ENCODE assay signal across 13 cellular contexts in genomic region chr5:142290574-142291299, GRCh38. TPM values are rescaled to one million over a fixed set of nuclear protein-coding genes. Genes with fewer than 3 reads are reported as not detected.
DNase-seq lines count a peak whose midpoint lies in the region; ATAC-seq and TF ChIP-seq lines count a peak whose summit lies in the region.
"Had no signal": no experiment of that assay in that cellular context is flagged by ENCODE, and none has a peak within 500 bp of the region (broad histone marks: within the 10 kb centered on the region; RNA-seq: fewer than 3 reads in every experiment).

No MANE protein-coding gene starts in this region.

- no peak for TF ChIP-seq POLR2A in testis (IDR thresholded peaks at IDR 0.05)

- no peaks in the 10 kb centered on the region for H3K79me1 ChIP-seq in neuronal stem cell (ENCODE audit: low read depth, low read length)

- H3K9ac ChIP-seq in GM23248 = no peak overlapping the region
- no peak overlapping the region for H3K9ac ChIP-seq in neuronal stem cell (ENCODE audit: low read depth, low read length, poor library complexity)

- no peak for TF ChIP-seq CTCF in cardiac fibroblast (IDR thresholded peaks at IDR 0.05; ENCODE audit: low read depth, low read length)
- no peak for TF ChIP-seq CTCF in testis (IDR thresholded peaks at IDR 0.05)

- H3K9me3 ChIP-seq in GM23248 (ENCODE audit: low read depth) (no peaks in the 10 kb centered on the region), neuronal stem cell (replicated peaks in 1 of 2; ENCODE audit: control insufficient read depth in 2 of 2, insufficient read depth in 1 of 2, low read depth in 1 of 2, low read length in 2 of 2) (peaks cover 0 to 5% of the 10 kb centered on the region in 2 donors), testis (no peaks in the 10 kb centered on the region)

- H2BK15ac ChIP-seq in neuronal stem cell (ENCODE audit: low read length) = no peak overlapping the region

- H3K4me2 ChIP-seq in GM23248 (ENCODE audit: unreplicated experiment) = no peak overlapping the region
- no peak overlapping the region for H3K4me2 ChIP-seq in neuronal stem cell (ENCODE audit: insufficient read depth, low read length, poor library complexity, severe bottlenecking)

- H3F3A ChIP-seq in GM23248 (ENCODE audit: insufficient read depth) = no peaks in the 10 kb centered on the region

- peaks cover 5 to 12% of the 10 kb centered on the region in 2 donors for H3K4me1 Mint-ChIP-seq in effector memory CD8-positive, alpha-beta T cell (ENCODE audit: low read depth in 2 of 2)
- H3K4me1 Mint-ChIP-seq in activated T-cell treated with anti-CD3 and anti-CD28 coated beads, Interleukin-2, amount 50 U/mL, for 24 hours (ENCODE audit: low read depth) = peaks cover 7% of the 10 kb centered on the region

- H2AFZ ChIP-seq in GM23248 (no peak overlapping the region), neuronal stem cell (ENCODE audit: low read length) (peak overlapping the region; percentile 19)

- H3K9me2 ChIP-seq in GM23248 (ENCODE audit: insufficient read depth) = no peaks in the 10 kb centered on the region

- no peak overlapping the region for H2BK120ac ChIP-seq in neuronal stem cell (ENCODE audit: low read depth, low read length)

- DNase-seq in GM23248 = peak; percentile 69
- peak; percentile 43 for DNase-seq in NCI-H226
- peak; percentile 42 to 64 for DNase-seq in cardiac fibroblast (ENCODE audit: low read depth in 2 of 2)
- DNase-seq in neuronal stem cell (ENCODE audit: low spot score) = no peak
- no peak for DNase-seq in effector memory CD8-positive, alpha-beta T cell
- DNase-seq in testis = no peak
- no peak for DNase-seq in activated T-cell treated with anti-CD3 and anti-CD28 coated beads, Interleukin-2, amount 50 U/mL, for 24 hours
- DNase-seq: activated CD4-positive, alpha-beta T cell treated with anti-CD3 and anti-CD28 coated beads for 36 hours; activated naive CD4-positive, alpha-beta T cell treated with Interleukin-2 at 50 U/mL for 16 hours; dorsolateral prefrontal cortex; NCI-H1048; stimulated activated naive CD8-positive, alpha-beta T cell treated with anti-CD3 and anti-CD28 coated beads, Interleukin-15, Interleukin-2, amounts not matched to agents 100 U/mL and 50 U/mL, for 24 hours had no signal

- H2AK5ac ChIP-seq in neuronal stem cell (ENCODE audit: low read depth, low read length) = no peak overlapping the region

- no peaks in the 10 kb centered on the region for H3K9me3 Mint-ChIP-seq in effector memory CD8-positive, alpha-beta T cell
- no peaks in the 10 kb centered on the region for H3K9me3 Mint-ChIP-seq in activated T-cell treated with anti-CD3 and anti-CD28 coated beads, Interleukin-2, amount 50 U/mL, for 24 hours

- intact Hi-C loops in testis (cut with DNase I; ENCODE audit: low total_unique reads) = no loop called here

- H3K23ac ChIP-seq in neuronal stem cell (ENCODE audit: low read depth, low read length, poor library complexity) = no peak overlapping the region

- H2BK12ac ChIP-seq in neuronal stem cell (ENCODE audit: low read length) = no peak overlapping the region

- no peak overlapping the region for H4K91ac ChIP-seq in neuronal stem cell (ENCODE audit: low read depth, low read length, poor library complexity)

- no peaks in the 10 kb centered on the region for H3K36me3 Mint-ChIP-seq in effector memory CD8-positive, alpha-beta T cell (ENCODE audit: insufficient read depth)
- H3K36me3 Mint-ChIP-seq in activated T-cell treated with anti-CD3 and anti-CD28 coated beads, Interleukin-2, amount 50 U/mL, for 24 hours (ENCODE audit: low read depth) = no peaks in the 10 kb centered on the region

- no peak overlapping the region for H2BK5ac ChIP-seq in neuronal stem cell (ENCODE audit: low read length)

- H3K27ac ChIP-seq in GM23248 = no peak overlapping the region
- H3K27ac ChIP-seq in neuronal stem cell (replicated peaks; ENCODE audit: low read length) = no peak overlapping the region
- H3K27ac ChIP-seq in testis = no peak overlapping the region
- H3K27ac ChIP-seq: dorsolateral prefrontal cortex had no signal

- peaks cover 9% of the 10 kb centered on the region; the same call in 1 of the 2 replicates for H3K79me2 ChIP-seq in GM23248 (ENCODE audit: insufficient read depth)

- H3K18ac ChIP-seq in neuronal stem cell (ENCODE audit: low read length) = no peak overlapping the region

- H3K27me3 Mint-ChIP-seq in effector memory CD8-positive, alpha-beta T cell = peaks cover 15 to 18% of the 10 kb centered on the region in 2 donors
- H3K27me3 Mint-ChIP-seq in activated T-cell treated with anti-CD3 and anti-CD28 coated beads, Interleukin-2, amount 50 U/mL, for 24 hours = no peaks in the 10 kb centered on the region
- H3K27me3 Mint-ChIP-seq: activated CD4-positive, alpha-beta T cell treated with anti-CD3 and anti-CD28 coated beads for 36 hours had no signal

- in situ Hi-C loops in GM23248 (cut with MboI) = no loop called here

- H3K4ac ChIP-seq in neuronal stem cell (ENCODE audit: low read length) = no peak overlapping the region

- 49 to 55% methylated on average over 5 to 6 of the region's 6 CpGs for WGBS in GM23248 (ENCODE audit: low coverage in 1 of 2, low lambda C conversion rate in 2 of 2, missing lambda C conversion rate in 2 of 2), 2 experiments
- WGBS in neuronal stem cell (ENCODE audit: extremely low coverage in 2 of 2, insufficient read length in 2 of 2, insufficient replicate concordance in 1 of 2), 2 donors = no CpG with 5 or more reads among the region's 6 CpGs
- 51 to 63% methylated on average over 5 to 6 of the region's 6 CpGs for whole genome bisulfite sequencing in testis, 2 donors

- H4K8ac ChIP-seq in neuronal stem cell (ENCODE audit: low read depth, low read length) = no peak overlapping the region

- H3K4me3 ChIP-seq in GM23248 (no peak overlapping the region), cardiac fibroblast (replicated peaks in 1 of 2; ENCODE audit: low read depth in 2 of 2, low read length in 2 of 2) (no peak overlapping the region), neuronal stem cell (ENCODE audit: low read length in 2 of 2) (no peak overlapping the region), testis (no peak overlapping the region)
- H3K4me3 ChIP-seq: dorsolateral prefrontal cortex had no signal

- no peak for ATAC-seq in GM18873 (IDR thresholded peaks at IDR 0.05; ENCODE audit: low FRiP score, unreplicated experiment)
- no peak for ATAC-seq in effector memory CD8-positive, alpha-beta T cell (replicated peaks)
- ATAC-seq: activated CD4-positive, alpha-beta T cell treated with anti-CD3 and anti-CD28 coated beads for 36 hours; stimulated activated naive CD8-positive, alpha-beta T cell treated with anti-CD3 and anti-CD28 coated beads, Interleukin-15, Interleukin-2, amounts not matched to agents 100 U/mL and 50 U/mL, for 24 hours had no signal

- H3K4me1 ChIP-seq in GM23248 (ENCODE audit: insufficient read depth) (peaks cover 12% of the 10 kb centered on the region), neuronal stem cell (ENCODE audit: control insufficient read depth in 2 of 2, insufficient read depth in 1 of 2, low read depth in 1 of 2, low read length in 2 of 2) (peaks cover 19 to 22% of the 10 kb centered on the region in 2 donors), testis (no peaks in the 10 kb centered on the region)

- no peak overlapping the region for H3K4me3 Mint-ChIP-seq in effector memory CD8-positive, alpha-beta T cell
- no peak overlapping the region for H3K4me3 Mint-ChIP-seq in activated T-cell treated with anti-CD3 and anti-CD28 coated beads, Interleukin-2, amount 50 U/mL, for 24 hours
- H3K4me3 Mint-ChIP-seq: activated CD4-positive, alpha-beta T cell treated with anti-CD3 and anti-CD28 coated beads for 36 hours had no signal

- H3K14ac ChIP-seq in neuronal stem cell (ENCODE audit: low read length) = no peak overlapping the region

- no peaks in the 10 kb centered on the region for H4K20me1 ChIP-seq in GM23248 (ENCODE audit: insufficient read depth)

- H3K27me3 ChIP-seq in GM23248 (replicated peaks; ENCODE audit: insufficient read depth) (no peaks in the 10 kb centered on the region), neuronal stem cell (ENCODE audit: control insufficient read depth in 3 of 3, insufficient read depth in 3 of 3, low read depth in 1 of 3, low read length in 3 of 3) (no peaks in the 10 kb centered on the region), testis (no peaks in the 10 kb centered on the region)
- H3K27me3 ChIP-seq: dorsolateral prefrontal cortex had no signal

- no peak overlapping the region for H3K27ac Mint-ChIP-seq in effector memory CD8-positive, alpha-beta T cell
- no peak overlapping the region for H3K27ac Mint-ChIP-seq in activated T-cell treated with anti-CD3 and anti-CD28 coated beads, Interleukin-2, amount 50 U/mL, for 24 hours
- H3K27ac Mint-ChIP-seq: activated CD4-positive, alpha-beta T cell treated with anti-CD3 and anti-CD28 coated beads for 36 hours had no signal

- H3K36me3 ChIP-seq in GM23248 (ENCODE audit: low read depth) = no peaks in the 10 kb centered on the region
- peaks cover 0 to 6% of the 10 kb centered on the region in 2 donors for H3K36me3 ChIP-seq in neuronal stem cell (replicated peaks in 1 of 2; ENCODE audit: control insufficient read depth in 2 of 2, insufficient read depth in 2 of 2, low read length in 2 of 2)
- no peaks in the 10 kb centered on the region for H3K36me3 ChIP-seq in testis (ENCODE audit: low read depth, missing control alignments)

RNA-seq across cellular contexts. Expression of gene SPRY4, which starts 34.1 kb away (rescaled TPM):
- total RNA-seq in GM23248 (2014; rRNA removed; shearing (Covaris generic)) = 10.9 and 12.8 TPM in 2 replicates
- polyA plus RNA-seq in GM23248 (2016; fragmentation: Nextera tagmentation; extraction: Ambion mirVana) (8.5 and 9.2 TPM in 2 replicates), testis (ENCODE audit: insufficient read depth, low read depth, low replicate concordance) (3.8 TPM)
- polyA plus RNA-seq in neuronal stem cell (2013, experiment 1 of 2) = 10.5 TPM
- polyA plus RNA-seq in neuronal stem cell (2013, experiment 2 of 2) = 11.3 TPM
- total RNA-seq in testis = 1 to 10 TPM; 5.3 to 7.2 TPM

Comparison
In these comparisons a context has a peak if more than half of its experiments do, and no peak if none do; other contexts are left out.
1. DNase-seq: peak in GM23248 (single experiment), NCI-H226 (single experiment) and cardiac fibroblast (2 of 2); none in neuronal stem cell (single experiment), effector memory CD8-positive, alpha-beta T cell (0 of 3), testis (single experiment) and activated T-cell treated with anti-CD3 and anti-CD28 coated beads, Interleukin-2, amount 50 U/mL, for 24 hours (single experiment).